In the genomic region with DNA sequence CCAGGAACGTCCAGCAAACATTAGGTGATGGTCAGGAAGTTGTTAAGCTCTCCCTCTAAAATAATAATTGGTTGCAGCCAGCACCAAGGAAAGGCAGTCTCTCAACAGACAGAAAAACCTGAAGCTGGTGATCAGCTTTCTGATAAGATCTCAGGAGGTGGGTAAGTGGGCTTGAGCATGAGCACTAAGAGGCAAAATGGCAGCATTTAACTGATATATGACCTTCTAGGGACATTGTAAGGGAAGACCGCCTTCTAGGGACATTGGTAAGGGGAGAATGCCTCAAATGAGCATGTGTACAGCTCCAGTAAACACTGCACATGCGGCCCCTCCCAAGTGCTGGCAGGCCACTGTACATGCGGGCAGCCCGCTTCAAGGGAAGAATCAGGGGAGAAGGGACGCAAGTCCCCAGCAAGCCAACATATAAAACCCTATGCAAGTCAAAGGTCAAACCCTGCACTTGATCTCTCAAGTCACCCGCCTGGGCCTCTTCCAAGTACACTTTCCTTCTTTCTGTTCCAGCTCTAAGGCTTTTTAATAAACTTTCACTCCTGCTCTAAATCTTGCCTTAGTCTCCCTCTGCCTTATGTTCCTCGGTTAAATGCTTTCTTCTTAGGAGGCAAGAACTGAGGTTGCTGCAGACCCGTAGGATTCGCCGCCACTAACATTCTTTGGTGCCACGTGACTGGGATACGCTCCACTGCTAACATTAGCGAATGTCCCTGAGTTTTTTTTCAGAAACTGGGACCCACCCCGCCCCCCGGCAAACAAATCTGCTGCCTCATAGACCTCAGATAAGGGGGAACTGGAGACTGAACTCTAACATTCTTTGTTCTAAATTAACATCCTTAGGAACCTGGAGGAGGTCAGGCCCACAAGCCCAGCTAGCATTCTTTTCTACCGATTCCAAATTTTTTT, we compare ENCODE assay signal across 24 cellular contexts.
A peak's percentile ranks its signal among the peaks of the same experiment; 100 is the strongest.
DNase-seq lines count a peak whose midpoint lies in the region; FAIRE-seq and TF ChIP-seq lines count a peak whose summit lies in the region.
"Had no signal": no experiment of that assay in that cellular context is flagged by ENCODE, and none has a peak within 500 bp of the region (broad histone marks: within the 10 kb centered on the region; RNA-seq: fewer than 3 reads in every experiment).

No MANE protein-coding gene starts in this region.

- H3K9ac ChIP-seq in H1 (replicated peaks in 1 of 4; ENCODE audit: extremely low read depth in 1 of 4, low read depth in 3 of 4, low read length in 3 of 4) = no peak overlapping the region
- H3K9ac ChIP-seq: BLaER1 treated with 17β-estradiol and CSF1 and Interleukin-3, amounts not matched to agents 10 nM and 100 nM had no signal

- H2BK120ac ChIP-seq in H1 (replicated peaks; ENCODE audit: low read depth, low read length) = no peak overlapping the region

- H2BK12ac ChIP-seq in H1 (ENCODE audit: low read depth, low read length) = no peak overlapping the region

- no peak overlapping the region for H4K5ac ChIP-seq in H1 (ENCODE audit: insufficient read length, low read depth, low read length)

- DNase-seq in SK-N-DZ (ENCODE audit: low spot score) = peak; percentile 54
- no peak for DNase-seq in H1 (ENCODE audit: low read depth in 1 of 2, low spot score in 2 of 2)
- DNase-seq in ovary = peak; percentile 48 to 76 (median 60)
- no peak for DNase-seq in OCI-M2 (lab: John Stamatoyannopoulos, UW; ENCODE audit: unreplicated experiment)
- DNase-seq in activated gamma-delta T cell (lab: John Stamatoyannopoulos, UW) = no peak
- no peak for DNase-seq in spleen
- no peak for DNase-seq in T-helper 9 cell
- DNase-seq: 8988T; ACHN; AML-193; BE2C; CD4-positive, alpha-beta T cell; CD8-positive, alpha-beta memory T cell; DMS 273 treated with DMSO at 0.1 percent for 48 hours; DMS79; EL; GDM1; GOT3; H7 had no signal

- H4K8ac ChIP-seq in H1 (ENCODE audit: extremely low read depth, insufficient read depth, low read length) = no peak overlapping the region

- TF ChIP-seq POLR2A in H1 (IDR thresholded peaks at IDR 0.05; ENCODE audit: control extremely low read depth in 1 of 2, low read depth in 2 of 2, low read length in 2 of 2) (no peak), ovary (IDR thresholded peaks at IDR 0.05) (no peak), spleen (IDR thresholded peaks at IDR 0.05) (no peak)

- H3K79me2 ChIP-seq in H1 (ENCODE audit: control insufficient read depth in 1 of 2, insufficient read depth in 2 of 2, low read length in 2 of 2) = no peaks in the 10 kb centered on the region

- no peak overlapping the region for H2BK15ac ChIP-seq in H1 (ENCODE audit: low read length)

- H2BK5ac ChIP-seq in H1 (ENCODE audit: low read depth, low read length) = no peak overlapping the region

- no peak overlapping the region for H3K23ac ChIP-seq in H1 (ENCODE audit: insufficient read length)

- no peak overlapping the region for H3K14ac ChIP-seq in H1 (ENCODE audit: insufficient read length)

- no peak overlapping the region for H2BK20ac ChIP-seq in H1 (ENCODE audit: low read length)

- no peak overlapping the region for H2AK5ac ChIP-seq in H1 (ENCODE audit: low read depth, low read length)

- no peak overlapping the region for H3K4me2 ChIP-seq in H1 (ENCODE audit: insufficient read depth in 1 of 2, low read depth in 2 of 2, low read length in 2 of 2)
- H3K4me2 ChIP-seq: A549; BLaER1 treated with 17β-estradiol and CSF1 and Interleukin-3, amounts not matched to agents 10 nM and 100 nM had no signal

- no peaks in the 10 kb centered on the region for H3K79me1 ChIP-seq in H1 (ENCODE audit: low read depth, low read length)

- TF ChIP-seq EP300 in H1 (IDR thresholded peaks at IDR 0.05; ENCODE audit: borderline replicate concordance in 1 of 2, low read depth in 2 of 2, low read length in 2 of 2) (no peak), ovary (IDR thresholded peaks at IDR 0.05) (no peak)

- peaks cover 0 to 1% (median 0%) of the 10 kb centered on the region in 4 experiments; a peak in 1 of 7 replicates for H3K27me3 ChIP-seq in H1 (replicated peaks in 1 of 4; ENCODE audit: control insufficient read depth in 3 of 4, extremely low read depth in 1 of 4, insufficient read depth in 3 of 4, low read length in 3 of 4)
- H3K27me3 ChIP-seq in ovary = no peaks in the 10 kb centered on the region
- no peaks in the 10 kb centered on the region for H3K27me3 ChIP-seq in spleen (replicated peaks in 1 of 7)
- H3K27me3 ChIP-seq: BE2C; BLaER1 treated with 17β-estradiol and CSF1 and Interleukin-3, amounts not matched to agents 10 nM and 100 nM had no signal

- H3K4me3 ChIP-seq in H1 (ENCODE audit: extremely low read depth in 1 of 4, insufficient read depth in 2 of 4, low read depth in 3 of 4, low read length in 4 of 4) (no peak overlapping the region), ovary (no peak overlapping the region), spleen (no peak overlapping the region)
- H3K4me3 ChIP-seq: A549; BLaER1 treated with 17β-estradiol and CSF1 and Interleukin-3, amounts not matched to agents 10 nM and 100 nM; GM12878 had no signal

- H4K20me1 ChIP-seq in H1 (replicated peaks in 1 of 2; ENCODE audit: control insufficient read depth in 1 of 2, insufficient read depth in 2 of 2, low read length in 2 of 2) = no peaks in the 10 kb centered on the region
- H4K20me1 ChIP-seq: BLaER1 treated with 17β-estradiol and CSF1 and Interleukin-3, amounts not matched to agents 10 nM and 100 nM had no signal

- FAIRE-seq in H1 (lab: Jason Lieb, UNC) = no peak
- FAIRE-seq: A549, D721Med, GM12878, GM19239 had no signal

- CTCF ChIA-PET in H1 (lab: Charles Lee; ENCODE audit: partially characterized antibody) = interaction anchor here (0.6 kb wide), 2 partner anchors 268 to 628 kb away, joined by 3 read pairs; no protein-coding TSS in a partner anchor

- no peak for TF ChIP-seq RAD21 in H1 (IDR thresholded peaks at IDR 0.05 in 1 of 2, conservative IDR thresholded peaks at IDR 0.05 in 1 of 2; ENCODE audit: low read depth in 2 of 2, low read length in 2 of 2)

- POLR2A ChIA-PET in H1 (lab: Charles Lee; ENCODE audit: partially characterized antibody) = no interaction called here

- no peak overlapping the region for H3K4ac ChIP-seq in H1 (replicated peaks; ENCODE audit: insufficient read length, low read depth, low read length)

- no peak overlapping the region for H4K91ac ChIP-seq in H1 (replicated peaks; ENCODE audit: insufficient read length, low read length)

- H3K27ac ChIP-seq in H1 (ENCODE audit: low read depth, low read length) (no peak overlapping the region), ovary (no peak overlapping the region), spleen (peak overlapping the region in 1 of 8 donors; percentile 37)
- H3K27ac ChIP-seq: A549; BLaER1 treated with 17β-estradiol and CSF1 and Interleukin-3, amounts not matched to agents 10 nM and 100 nM had no signal

- WGBS in H1 (ENCODE audit: extremely low coverage in 1 of 2, insufficient coverage in 1 of 2, insufficient read length in 1 of 2, insufficient replicate concordance in 2 of 2, low coverage in 1 of 2, low lambda C conversion rate in 2 of 2, missing lambda C conversion rate in 1 of 2), 2 experiments = 90% methylated on average over 16 of the region's 17 CpGs; no CpG with 5 or more reads in 1 of the 2 experiments
- WGBS in ovary, 3 donors = 43 to 65% (median 57%) methylated on average over 17 of the region's 17 CpGs
- WGBS in spleen, 5 donors = 82 to 89% (median 84%) methylated on average over 17 of the region's 17 CpGs

- H3K9me3 ChIP-seq in H1 (ENCODE audit: insufficient read depth in 2 of 2, low read depth in 1 of 2, low read length in 1 of 2) = 0 out of 4 replicates have a peak, but pooled peaks cover 0 to 3% of the 10 kb centered on the region in 2 experiments
- no peaks in the 10 kb centered on the region for H3K9me3 ChIP-seq in ovary
- H3K9me3 ChIP-seq in spleen = peaks cover 0 to 10% (median 3%) of the 10 kb centered on the region in 8 donors
- H3K9me3 ChIP-seq: A549, BE2C had no signal

- TF ChIP-seq CTCF in H1 (IDR thresholded peaks at IDR 0.05; ENCODE audit: control extremely low read depth in 1 of 3, insufficient read depth in 1 of 3, low read depth in 1 of 3, low read length in 3 of 3) = no peak
- TF ChIP-seq CTCF in ovary (IDR thresholded peaks at IDR 0.05) = no peak
- TF ChIP-seq CTCF in spleen (IDR thresholded peaks at IDR 0.05 in 8 of 11, conservative IDR thresholded peaks at IDR 0.05 in 3 of 11) = no peak

- H3K56ac ChIP-seq in H1 (replicated peaks; ENCODE audit: insufficient read length, low read depth, low read length) = no peak overlapping the region

- intact Hi-C loops in ovary (cut with DNase I) (no loop called here), spleen (cut with DNase I; ENCODE audit: low total_unique reads) (no loop called here)

- H2AFZ ChIP-seq in H1 (ENCODE audit: low read length) = peak overlapping the region; percentile 1; the same call in 1 of the 2 replicates

- no peaks in the 10 kb centered on the region for H3K4me1 ChIP-seq in H1 (replicated peaks in 1 of 4; ENCODE audit: control insufficient read depth in 3 of 4, insufficient read depth in 4 of 4, low read length in 3 of 4)
- peaks cover 2% of the 10 kb centered on the region for H3K4me1 ChIP-seq in ovary (ENCODE audit: insufficient read depth)
- H3K4me1 ChIP-seq in spleen = no peaks in the 10 kb centered on the region
- H3K4me1 ChIP-seq: A549 had no signal

- H3K18ac ChIP-seq in H1 (ENCODE audit: extremely low read depth, low read length) = no peak overlapping the region

- no peaks in the 10 kb centered on the region for H3K36me3 ChIP-seq in H1 (ENCODE audit: control insufficient read depth in 2 of 4, insufficient read depth in 4 of 4, low read length in 3 of 4)
- no peaks in the 10 kb centered on the region for H3K36me3 ChIP-seq in ovary
- no peaks in the 10 kb centered on the region for H3K36me3 ChIP-seq in spleen
- H3K36me3 ChIP-seq: BE2C; BLaER1 treated with 17β-estradiol and CSF1 and Interleukin-3, amounts not matched to agents 10 nM and 100 nM had no signal

- H3K23me2 ChIP-seq in H1 (ENCODE audit: low read depth, low read length) = no peaks in the 10 kb centered on the region

TF ChIP-seq in H1, 55 proteins besides CTCF, POLR2A, EP300 and RAD21:
- TF ChIP-seq MAX (IDR thresholded peaks at IDR 0.05) = no peak
- TF ChIP-seq TAF7 (optimal IDR thresholded peaks at IDR 0.05; ENCODE audit: borderline replicate concordance, low read depth, low read length) = no peak

Comparison
In these comparisons a context has a peak if more than half of its experiments do, and no peak if none do; other contexts are left out.
1. DNase-seq: peak in SK-N-DZ (single experiment) and ovary (5 of 5); none in H1 (0 of 2), OCI-M2 (single experiment), activated gamma-delta T cell (single experiment), spleen (single experiment) and T-helper 9 cell (single experiment).